29 cellular contexts compared by ENCODE assay signal in the genomic region with DNA sequence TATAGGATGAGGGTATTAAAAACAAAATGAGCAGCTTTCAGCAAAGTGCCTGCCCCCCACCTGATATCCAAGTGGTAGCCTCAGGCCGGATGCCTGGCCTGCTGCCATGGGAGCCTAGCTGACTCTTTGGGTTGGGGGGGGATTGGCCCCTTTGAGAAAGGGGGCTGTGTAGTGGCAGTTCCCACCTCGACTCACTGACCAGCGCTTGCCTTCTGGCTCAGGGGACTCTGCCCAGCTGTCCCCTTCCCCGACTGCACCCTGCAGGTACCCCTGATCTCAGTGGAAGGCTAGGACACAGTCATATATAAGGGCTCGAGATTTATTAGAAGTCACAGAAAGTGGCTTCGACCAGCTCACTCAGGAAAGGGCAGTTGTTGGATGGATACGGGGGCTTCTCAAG. TPM values are rescaled to one million over a fixed set of nuclear protein-coding genes. Genes with fewer than 3 reads are reported as not detected.
"Had no signal": no experiment of that assay in that cellular context is flagged by ENCODE, and none has a peak within 500 bp of the region (broad histone marks: within the 10 kb centered on the region; RNA-seq: fewer than 3 reads in every experiment).

No MANE protein-coding gene starts in this region.

- ATAC-seq: esophagus mucosa; gastrocnemius medialis; left cardiac atrium; left lung; naive thymus-derived CD8-positive, alpha-beta T cell; sciatic nerve; stimulated activated naive CD8-positive, alpha-beta T cell treated with anti-CD3 and anti-CD28 coated beads, Interleukin-15, amount 100 ng/mL, for 72 hours had no signal

- H3K4me3 Mint-ChIP-seq: naive thymus-derived CD8-positive, alpha-beta T cell; stimulated activated naive CD8-positive, alpha-beta T cell treated with anti-CD3 and anti-CD28 coated beads, Interleukin-15, amount 100 ng/mL, for 72 hours had no signal

- H3K9me3 Mint-ChIP-seq: naive thymus-derived CD8-positive, alpha-beta T cell; stimulated activated naive CD8-positive, alpha-beta T cell treated with anti-CD3 and anti-CD28 coated beads, Interleukin-15, amount 100 ng/mL, for 72 hours had no signal

- DNase-seq: dorsolateral prefrontal cortex; effector CD4-positive, alpha-beta T cell; foreskin fibroblast; gastrocnemius medialis; left cardiac atrium; left lung; mammary epithelial cell; naive thymus-derived CD8-positive, alpha-beta T cell; stimulated activated CD4-positive, alpha-beta T cell treated with anti-CD3 and anti-CD28 coated beads, Interleukin-12 subunit alpha, Interleukin-12 subunit beta, amount 100 ng/mL, for 4 hours; stimulated activated CD4-positive, alpha-beta T cell treated with anti-CD3 and anti-CD28 coated beads, Interleukin-1b, Interleukin-23, amount 100 ng/mL, for 48 hours; stimulated activated CD4-positive, alpha-beta T cell treated with anti-CD3 and anti-CD28 coated beads, Interleukin-4, amount 100 ng/mL, for 1 hour; stimulated activated CD8-positive, alpha-beta memory T cell treated with anti-CD3 and anti-CD28 coated beads, Interleukin-4, amount 100 ng/mL, for 48 hours; stimulated activated naive CD4-positive, alpha-beta T cell; stimulated activated naive CD8-positive, alpha-beta T cell treated with anti-CD3 and anti-CD28 coated beads, Interleukin-15, amount 100 ng/mL, for 72 hours; transverse colon had no signal

- H3K27ac Mint-ChIP-seq: naive thymus-derived CD8-positive, alpha-beta T cell; stimulated activated naive CD8-positive, alpha-beta T cell treated with anti-CD3 and anti-CD28 coated beads, Interleukin-15, amount 100 ng/mL, for 72 hours had no signal

- H3K36me3 Mint-ChIP-seq: naive thymus-derived CD8-positive, alpha-beta T cell had no signal

RNA-seq across cellular contexts. Expression of a gene that starts 1.5 kb away (rescaled TPM):
- total RNA-seq: dorsolateral prefrontal cortex; esophagus mucosa; gastrocnemius medialis; glomerular endothelial cell; left cardiac atrium; left lung; lower leg skin; mammary epithelial cell; mesenteric fat pad; myocyte; naive thymus-derived CD8-positive, alpha-beta T cell; osteoblast; prostate gland; right atrium auricular region; sciatic nerve; smooth muscle cell; suprapubic skin; transverse colon; urinary bladder had no signal
- polyA plus RNA-seq: mammary epithelial cell; naive thymus-derived CD8-positive, alpha-beta T cell; neural cell; smooth muscle cell; urinary bladder had no signal

RNA-seq across cellular contexts. Expression of a gene that starts 41.5 kb away (rescaled TPM):
- total RNA-seq: glomerular endothelial cell; kidney epithelial cell; myocyte; naive thymus-derived CD8-positive, alpha-beta T cell; osteoblast had no signal
- polyA plus RNA-seq: naive thymus-derived CD8-positive, alpha-beta T cell; neural cell had no signal
